10 cellular contexts compared by ENCODE assay signal in genomic region chr17:73293480-73293911, GRCh38.
DNase-seq lines count a peak whose midpoint lies in the region; ATAC-seq and TF ChIP-seq lines count a peak whose summit lies in the region.
"Had no signal": no experiment of that assay in that cellular context is flagged by ENCODE, and none has a peak within 500 bp of the region (broad histone marks: within the 10 kb centered on the region; RNA-seq: fewer than 3 reads in every experiment).

No MANE protein-coding gene starts in this region.

- H3K4me1 ChIP-seq in subcutaneous abdominal adipose tissue (ENCODE audit: control insufficient read depth in 5 of 5, insufficient read depth in 5 of 5, low read length in 5 of 5): peaks cover 20 to 78% (median 75%) of the 10 kb centered on the region in 5 donors

- H3K27ac ChIP-seq in subcutaneous abdominal adipose tissue (ENCODE audit: low read depth, low read length): peak overlapping the region; percentile 99
- H3K27ac ChIP-seq: neutrophil had no signal

- no peak overlapping the region for H3K4me3 ChIP-seq in cardiac fibroblast (replicated peaks in 1 of 2; ENCODE audit: low read depth in 2 of 2, low read length in 2 of 2)
- peak overlapping the region in 1 of 5 donors; percentile 8 for H3K4me3 ChIP-seq in subcutaneous abdominal adipose tissue (ENCODE audit: low read depth in 1 of 5, low read length in 5 of 5)

- TF ChIP-seq CTCF in cardiac fibroblast (IDR thresholded peaks at IDR 0.05; ENCODE audit: low read depth, low read length): no peak

- no peaks in the 10 kb centered on the region for H3K27me3 ChIP-seq in subcutaneous abdominal adipose tissue (ENCODE audit: control insufficient read depth in 5 of 5, insufficient read depth in 4 of 5, low read length in 5 of 5)
- H3K27me3 ChIP-seq: neutrophil had no signal

- DNase-seq in HPDE6-E6E7 (ENCODE audit: extremely low spot score) (peak; percentile 70), cardiac fibroblast (ENCODE audit: low read depth in 2 of 2) (peak; percentile 83 to 88), kidney glomerular epithelial cell (lab: John Stamatoyannopoulos, UW) (peak; percentile 60), UCSD-AML1 (lab: John Stamatoyannopoulos, UW; ENCODE audit: unreplicated experiment) (no peak)
- no peak for DNase-seq in activated CD4-positive, alpha-beta T cell treated with anti-CD3 and anti-CD28 coated beads for 1 hour
- DNase-seq: NCI-H1436 had no signal

- H3K36me3 ChIP-seq in subcutaneous abdominal adipose tissue (ENCODE audit: control insufficient read depth in 5 of 5, insufficient read depth in 5 of 5, low read length in 5 of 5): peaks cover 0 to 8% (median 0%) of the 10 kb centered on the region in 5 donors
- H3K36me3 ChIP-seq: neutrophil had no signal

- H3K9ac ChIP-seq in subcutaneous abdominal adipose tissue (ENCODE audit: low read length in 5 of 5): peak overlapping the region; percentile 11 to 82 (median 42)

- no peaks in the 10 kb centered on the region for H3K9me3 ChIP-seq in subcutaneous abdominal adipose tissue (ENCODE audit: control insufficient read depth in 5 of 5, low read length in 5 of 5)
- H3K9me3 ChIP-seq: neutrophil had no signal

- ATAC-seq in HG03571 (IDR thresholded peaks at IDR 0.05; ENCODE audit: unreplicated experiment): no peak
- no peak for ATAC-seq in GM18511 (IDR thresholded peaks at IDR 0.05; ENCODE audit: unreplicated experiment)

Comparison
In these comparisons a context has a peak if more than half of its experiments do, and no peak if none do; other contexts are left out.
1. DNase-seq: peak in HPDE6-E6E7 (single experiment), cardiac fibroblast (2 of 2) and kidney glomerular epithelial cell (single experiment); none in UCSD-AML1 (single experiment) and activated CD4-positive, alpha-beta T cell treated with anti-CD3 and anti-CD28 coated beads for 1 hour (single experiment).